9 cellular contexts compared by ENCODE assay signal in the genomic region with DNA sequence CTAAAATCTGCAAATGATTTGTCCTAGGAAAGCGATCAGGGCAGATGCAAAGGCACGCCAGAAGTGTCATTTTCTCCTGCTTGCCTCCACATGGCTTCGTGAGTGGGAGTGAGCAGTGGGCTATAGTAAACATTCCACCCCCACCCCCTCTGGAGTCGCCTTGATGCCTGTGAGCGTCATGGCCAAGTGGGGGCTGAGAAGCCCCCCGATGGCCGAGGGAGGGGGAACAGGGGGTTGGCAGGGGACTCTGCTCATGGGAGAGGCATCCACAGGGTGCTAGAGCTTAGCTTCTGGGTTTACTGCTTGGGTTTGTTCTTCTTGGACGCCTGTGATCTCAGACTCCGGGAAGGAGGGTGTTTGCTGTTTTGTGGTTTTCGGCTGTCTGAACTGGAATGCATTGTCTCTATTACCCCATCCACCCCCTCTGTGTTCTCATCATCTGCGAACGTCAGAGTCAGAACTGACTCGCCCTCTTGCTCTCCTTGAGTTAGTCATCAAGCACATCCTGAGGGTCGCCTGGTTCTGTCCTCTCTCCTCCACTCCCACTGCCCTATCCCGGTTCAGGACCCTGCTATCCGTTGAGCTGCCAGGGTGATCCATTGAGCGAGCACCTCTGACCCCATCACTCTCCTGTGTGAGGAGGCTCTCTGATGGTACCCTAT. TPM values are rescaled to one million over a fixed set of nuclear protein-coding genes. Genes with fewer than 3 reads are reported as not detected.
DNase-seq lines count a peak whose midpoint lies in the region; ATAC-seq, FAIRE-seq and TF ChIP-seq lines count a peak whose summit lies in the region.
"Had no signal": no experiment of that assay in that cellular context is flagged by ENCODE, and none has a peak within 500 bp of the region (broad histone marks: within the 10 kb centered on the region; RNA-seq: fewer than 3 reads in every experiment).

No MANE protein-coding gene starts in this region.

- intact Hi-C loops in mammary epithelial cell (cut with micrococcal nuclease): loop anchor here (1.0 kb wide), 1 partner anchor 74 kb away; no protein-coding TSS in a partner anchor

- FAIRE-seq in RCC 7860 (lab: Jason Lieb, UNC): peak; percentile 90

- H2AFZ ChIP-seq in mammary epithelial cell (ENCODE audit: low read depth, low read length): no peak overlapping the region

- no peaks in the 10 kb centered on the region for H4K20me1 ChIP-seq in mammary epithelial cell (ENCODE audit: insufficient read depth, low read length)

- no peak overlapping the region for H3K4me3 ChIP-seq in mammary epithelial cell (replicated peaks in 1 of 3; ENCODE audit: insufficient read depth in 1 of 3, low read depth in 2 of 3, low read length in 3 of 3)

- peak; percentile 93 for DNase-seq in GM03348 (ENCODE audit: low spot score)
- DNase-seq in RCC 7860 (ENCODE audit: low spot score): peak; percentile 91
- peak; percentile 96 for DNase-seq in mammary epithelial cell
- DNase-seq in myocyte (ENCODE audit: low read depth): peak; percentile 90
- DNase-seq in activated CD8-positive, alpha-beta memory T cell treated with anti-CD3 and anti-CD28 coated beads, Interleukin-2, amount 50 U/mL, for 4 hours: no peak
- DNase-seq in GM13977 (ENCODE audit: low spot score): no peak
- DNase-seq in DMS114 treated with DMSO at 0.1 percent for 48 hours (lab: John Stamatoyannopoulos, UW; ENCODE audit: unreplicated experiment): no peak

- ATAC-seq in GM18870 (IDR thresholded peaks at IDR 0.05; ENCODE audit: unreplicated experiment): no peak

- dilution Hi-C loops in mammary epithelial cell (cut with HindIII; ENCODE audit: low sequenced_read_pairs): loop anchor here (5.0 kb wide), 1 partner anchor 36 kb away; no protein-coding TSS in a partner anchor

- peaks cover 67% of the 10 kb centered on the region for H3K36me3 ChIP-seq in mammary epithelial cell (ENCODE audit: insufficient read depth, low read length)

- BruUV-seq in mammary epithelial cell (replicated peaks; lab: Mats Ljungman, UMichigan): TSS peak; percentile 1

- H3K79me2 ChIP-seq in mammary epithelial cell (ENCODE audit: insufficient read depth, low read length): peaks cover 53% of the 10 kb centered on the region

- whole genome bisulfite sequencing in mammary epithelial cell (ENCODE audit: low coverage, missing lambda C conversion rate): 4% methylated on average over 12 of the region's 17 CpGs

- peak overlapping the region; percentile 96 for H3K27ac ChIP-seq in mammary epithelial cell (ENCODE audit: insufficient read depth, low read depth, low read length)

- peaks cover 90% of the 10 kb centered on the region for H3K4me1 ChIP-seq in mammary epithelial cell (ENCODE audit: insufficient read depth, low read length)

- H3K27me3 ChIP-seq in mammary epithelial cell (ENCODE audit: insufficient read depth, low read length): no peaks in the 10 kb centered on the region

- in situ Hi-C loops in mammary epithelial cell (cut with MboI; ENCODE audit: low sequenced_read_pairs in 2 of 2) (no loop called here), GM13977 (cut with MboI; ENCODE audit: low pct_unique_long_range_greater_than_20kb, low sequenced_read_pairs, unreplicated experiment) (no loop called here)

- H3K4me2 ChIP-seq in mammary epithelial cell (ENCODE audit: insufficient read depth, low read depth, low read length): no peak overlapping the region

- CTCF ChIA-PET in mammary epithelial cell (lab: Charles Lee; ENCODE audit: low non-redundant PET): no interaction called here

- no peaks in the 10 kb centered on the region for H3K9me3 ChIP-seq in mammary epithelial cell (replicated peaks; ENCODE audit: insufficient read depth, low read length)

- no peak for TF ChIP-seq CTCF in mammary epithelial cell (conservative IDR thresholded peaks at IDR 0.05 in 1 of 2, IDR thresholded peaks at IDR 0.05 in 1 of 2; ENCODE audit: extremely low read depth in 1 of 2, insufficient read depth in 1 of 2, low read depth in 1 of 2, low read length in 2 of 2)
- no peak for TF ChIP-seq CTCF in GM13977 (IDR thresholded peaks at IDR 0.05; ENCODE audit: extremely low read depth, insufficient read depth, missing control alignments)

- peak overlapping the region; percentile 79 for H3K9ac ChIP-seq in mammary epithelial cell (ENCODE audit: insufficient read depth, low read length)

RNA-seq across cellular contexts. Expression of gene TNS4, which starts 15.4 kb away (rescaled TPM):
- total RNA-seq in mammary epithelial cell (100 to 1,000 TPM; 170 to 608 TPM), myocyte (not detected in 2 replicates)
- 120 TPM for polyA plus RNA-seq in mammary epithelial cell
- 1,186 TPM for polyA minus RNA-seq in mammary epithelial cell
- polyA plus RNA-seq in myocyte (2012): 0.03 TPM
- total RNA-seq: lung microvascular endothelial cell had no signal

RNA-seq across cellular contexts. Expression of gene IGFBP4, which starts 42.7 kb away (rescaled TPM):
- total RNA-seq in mammary epithelial cell: 10 to 100 TPM; 13.0 to 34.5 TPM
- polyA plus RNA-seq in mammary epithelial cell: 28.5 TPM
- polyA minus RNA-seq in mammary epithelial cell: 62.7 TPM
- 37.4 and 41.3 TPM in 2 replicates for total RNA-seq in myocyte
- 352 TPM for polyA plus RNA-seq in myocyte (2012)

Comparison
In these comparisons a context has a peak if more than half of its experiments do, and no peak if none do; other contexts are left out.
1. DNase-seq: peak in GM03348 (single experiment), RCC 7860 (single experiment), mammary epithelial cell (single experiment) and myocyte (single experiment); none in activated CD8-positive, alpha-beta memory T cell treated with anti-CD3 and anti-CD28 coated beads, Interleukin-2, amount 50 U/mL, for 4 hours (single experiment), GM13977 (single experiment) and DMS114 treated with DMSO at 0.1 percent for 48 hours (single experiment).
2. RNA of gene TNS4, which starts 15.4 kb away (total RNA-seq): 170 to 608 TPM in mammary epithelial cell; not detected in myocyte; every median in the first group is over 100 times any median in the second.